In the genomic region with DNA sequence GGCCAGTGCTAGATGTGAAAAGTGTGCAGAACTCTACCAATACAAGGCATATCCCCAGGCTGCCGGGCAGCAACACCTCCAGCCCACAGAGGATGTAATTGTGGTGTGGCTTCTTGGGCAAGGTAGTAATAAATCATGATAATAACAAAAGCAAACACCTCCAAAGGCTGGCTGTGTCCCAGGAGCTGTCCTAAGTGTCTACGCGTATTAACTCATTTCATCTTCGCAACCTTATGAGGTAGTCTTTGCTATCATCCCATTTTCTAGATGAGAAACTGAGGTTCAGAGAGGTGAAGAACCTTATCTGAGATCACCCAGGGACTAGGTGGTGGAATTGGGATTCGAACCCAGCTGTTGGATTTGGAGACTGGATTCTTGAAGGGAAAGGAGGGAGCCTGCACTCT, we compare ENCODE assay signal across 11 cellular contexts. TPM values are rescaled to one million over a fixed set of nuclear protein-coding genes. Genes with fewer than 3 reads are reported as not detected.
DNase-seq lines count a peak whose midpoint lies in the region; ATAC-seq, FAIRE-seq and TF ChIP-seq lines count a peak whose summit lies in the region.
"Had no signal": no experiment of that assay in that cellular context is flagged by ENCODE, and none has a peak within 500 bp of the region (broad histone marks: within the 10 kb centered on the region; RNA-seq: fewer than 3 reads in every experiment).

No MANE protein-coding gene starts in this region.

- H3K9ac ChIP-seq in GM23248 (no peak overlapping the region), astrocyte (ENCODE audit: low read length) (no peak overlapping the region), kidney (ENCODE audit: low read length in 2 of 2) (peak overlapping the region in 1 of 2 donors; percentile 1)

- peak overlapping the region; percentile 6 for H3K4me3 Mint-ChIP-seq in astrocyte (ENCODE audit: unreplicated experiment)
- H3K4me3 Mint-ChIP-seq: activated naive CD8-positive, alpha-beta T cell treated with anti-CD3 and anti-CD28 coated beads, Interleukin-2, amount 10 ng/mL, durations not matched to agents 7 days and 5 days had no signal

- FAIRE-seq in astrocyte (lab: Jason Lieb, UNC) (no peak), kidney (lab: Jason Lieb, UNC) (no peak), small intestine (lab: Jason Lieb, UNC) (no peak)

- TF ChIP-seq CTCF in astrocyte (IDR thresholded peaks at IDR 0.05; ENCODE audit: insufficient read depth, low read depth, low read length) (no peak), kidney (IDR thresholded peaks at IDR 0.05; ENCODE audit: borderline replicate concordance, extremely low read depth, insufficient read depth) (no peak)

- intact Hi-C loops in kidney (cut with DNase I), result no loop called here
- intact Hi-C loops in sciatic nerve (cut with DNase I), result no loop called here

- H3K9me3 Mint-ChIP-seq in astrocyte (ENCODE audit: unreplicated experiment), result no peaks in the 10 kb centered on the region
- H3K9me3 Mint-ChIP-seq: activated naive CD8-positive, alpha-beta T cell treated with anti-CD3 and anti-CD28 coated beads, Interleukin-2, amount 10 ng/mL, durations not matched to agents 7 days and 5 days had no signal

- peaks cover 3% of the 10 kb centered on the region for H3K27me3 Mint-ChIP-seq in astrocyte (ENCODE audit: low read depth, unreplicated experiment)
- H3K27me3 Mint-ChIP-seq: activated naive CD8-positive, alpha-beta T cell treated with anti-CD3 and anti-CD28 coated beads, Interleukin-2, amount 10 ng/mL, durations not matched to agents 7 days and 5 days had no signal

- H3K4me3 ChIP-seq in GM23248 (no peak overlapping the region), astrocyte (ENCODE audit: insufficient read depth, low read depth, low read length) (no peak overlapping the region), kidney (ENCODE audit: low read length in 2 of 2) (peak overlapping the region in 1 of 2 donors; percentile 25), small intestine (ENCODE audit: low read depth in 1 of 2, low read length in 2 of 2) (no peak overlapping the region)
- H3K4me3 ChIP-seq: spleen had no signal

- H3K27ac ChIP-seq in GM23248 (peak overlapping the region; percentile 16), astrocyte (ENCODE audit: low read depth, low read length) (no peak overlapping the region), kidney (ENCODE audit: low read depth in 2 of 2, low read length in 2 of 2) (peak overlapping the region; percentile 90 to 94), small intestine (ENCODE audit: low read depth in 1 of 2, low read length in 1 of 2) (peak overlapping the region; percentile 11 to 93)

- no peak for DNase-seq in GM23248
- no peak for DNase-seq in astrocyte (ENCODE audit: low read depth)
- peak; percentile 9 for DNase-seq in kidney
- peak; percentile 77 for DNase-seq in small intestine
- no peak for DNase-seq in sciatic nerve (ENCODE audit: low spot score)
- no peak for DNase-seq in GM19238 (ENCODE audit: insufficient read length, low spot score)
- DNase-seq in HCEC 1CT, result no peak
- DNase-seq: activated naive CD8-positive, alpha-beta T cell treated with anti-CD3 and anti-CD28 coated beads, Interleukin-2, amount 10 ng/mL, durations not matched to agents 7 days and 5 days; effector memory CD4-positive, alpha-beta T cell; spleen had no signal

- ATAC-seq in sciatic nerve (no peak), HG02588 (IDR thresholded peaks at IDR 0.05; ENCODE audit: unreplicated experiment) (no peak)

- peaks cover 5% of the 10 kb centered on the region; the same call in 1 of the 2 replicates for H3K79me2 ChIP-seq in GM23248 (ENCODE audit: insufficient read depth)
- peaks cover 5% of the 10 kb centered on the region for H3K79me2 ChIP-seq in astrocyte (ENCODE audit: insufficient read depth, low read length)

- H3K4me1 Mint-ChIP-seq in astrocyte (ENCODE audit: low read depth, unreplicated experiment), result peaks cover 14% of the 10 kb centered on the region

- H2AFZ ChIP-seq in GM23248 (no peak overlapping the region), astrocyte (ENCODE audit: low read depth, low read length) (no peak overlapping the region)

- peaks cover 16% of the 10 kb centered on the region; the same call in 1 of the 2 replicates for H3F3A ChIP-seq in GM23248 (ENCODE audit: insufficient read depth)

- H3K4me2 ChIP-seq in GM23248 (ENCODE audit: unreplicated experiment) (no peak overlapping the region), astrocyte (ENCODE audit: low read length) (no peak overlapping the region)

- 76 to 77% methylated on average over 5 of the region's 5 CpGs for WGBS in GM23248 (ENCODE audit: low coverage in 1 of 2, low lambda C conversion rate in 2 of 2, missing lambda C conversion rate in 2 of 2), 2 experiments
- WGBS in small intestine, 3 donors, result 18 to 55% (median 25%) methylated on average over 5 of the region's 5 CpGs

- peaks cover 9% of the 10 kb centered on the region for H3K36me3 Mint-ChIP-seq in astrocyte (ENCODE audit: low read depth, unreplicated experiment)
- H3K36me3 Mint-ChIP-seq: activated naive CD8-positive, alpha-beta T cell treated with anti-CD3 and anti-CD28 coated beads, Interleukin-2, amount 10 ng/mL, durations not matched to agents 7 days and 5 days had no signal

- in situ Hi-C loops in GM23248 (cut with MboI), result no loop called here

- H3K27ac Mint-ChIP-seq in astrocyte (ENCODE audit: unreplicated experiment), result peak overlapping the region; percentile 47
- H3K27ac Mint-ChIP-seq: activated naive CD8-positive, alpha-beta T cell treated with anti-CD3 and anti-CD28 coated beads, Interleukin-2, amount 10 ng/mL, durations not matched to agents 7 days and 5 days had no signal

- H3K9me2 ChIP-seq in GM23248 (ENCODE audit: insufficient read depth), result no peaks in the 10 kb centered on the region

- H3K27me3 ChIP-seq in GM23248 (replicated peaks; ENCODE audit: insufficient read depth) (no peaks in the 10 kb centered on the region), astrocyte (ENCODE audit: insufficient read depth, low read length) (no peaks in the 10 kb centered on the region), small intestine (ENCODE audit: control insufficient read depth in 2 of 2, insufficient read depth in 2 of 2, low read length in 2 of 2) (no peaks in the 10 kb centered on the region)
- H3K27me3 ChIP-seq: spleen had no signal

- H3K36me3 ChIP-seq in GM23248 (ENCODE audit: low read depth) (0 out of 2 replicates have a peak, but pooled peaks cover 5% of the 10 kb centered on the region), astrocyte (ENCODE audit: insufficient read depth, low read length) (no peaks in the 10 kb centered on the region), kidney (ENCODE audit: control insufficient read depth in 1 of 2, insufficient read depth in 2 of 2, low read length in 2 of 2) (peaks cover 4 to 53% of the 10 kb centered on the region in 2 donors), small intestine (ENCODE audit: control insufficient read depth in 2 of 2, insufficient read depth in 2 of 2, low read length in 2 of 2) (peaks cover 0 to 9% of the 10 kb centered on the region in 2 donors)

- H4K20me1 ChIP-seq in GM23248 (ENCODE audit: insufficient read depth) (no peaks in the 10 kb centered on the region), astrocyte (ENCODE audit: insufficient read depth, low read length) (peaks cover 36% of the 10 kb centered on the region)

- H3K4me1 ChIP-seq in GM23248 (ENCODE audit: insufficient read depth) (peaks cover 28% of the 10 kb centered on the region), astrocyte (ENCODE audit: insufficient read depth, low read length) (peaks cover 19% of the 10 kb centered on the region), kidney (ENCODE audit: control insufficient read depth in 1 of 2, insufficient read depth in 1 of 2, low read depth in 1 of 2, low read length in 2 of 2) (peaks cover 60 to 64% of the 10 kb centered on the region in 2 donors), small intestine (ENCODE audit: control insufficient read depth in 2 of 2, insufficient read depth in 1 of 2, low read depth in 1 of 2, low read length in 1 of 2) (peaks cover 7 to 9% of the 10 kb centered on the region in 2 donors)

- no peaks in the 10 kb centered on the region for H3K9me3 ChIP-seq in GM23248 (ENCODE audit: low read depth)
- no peaks in the 10 kb centered on the region for H3K9me3 ChIP-seq in astrocyte (ENCODE audit: insufficient read depth, low read depth, low read length)
- no peaks in the 10 kb centered on the region for H3K9me3 ChIP-seq in kidney (ENCODE audit: control insufficient read depth in 1 of 2, low read length in 2 of 2)
- H3K9me3 ChIP-seq in small intestine (ENCODE audit: control insufficient read depth, low read depth), result no peaks in the 10 kb centered on the region
- H3K9me3 ChIP-seq: spleen had no signal

RNA-seq across cellular contexts. Expression of a gene that starts 5.3 kb away (rescaled TPM):
- 25.9 and 30.2 TPM in 2 replicates for total RNA-seq in GM23248 (2014; rRNA removed; shearing (Covaris generic))
- polyA plus RNA-seq in GM23248 (2016; fragmentation: Nextera tagmentation; extraction: Ambion mirVana) (48.1 and 56.0 TPM in 2 replicates), kidney (ENCODE audit: insufficient read depth, low read depth, low replicate concordance) (121 TPM), small intestine (10 to 100 TPM; 27.2 to 39.6 (median 34.0) TPM)
- total RNA-seq in astrocyte (25.8 and 26.8 TPM in 2 replicates), kidney (41.9 TPM), sciatic nerve (48.6 TPM)

RNA-seq across cellular contexts. Expression of a gene that starts 29.5 kb away (rescaled TPM):
- 3.0 and 4.4 TPM in 2 replicates for total RNA-seq in GM23248 (2014; rRNA removed; shearing (Covaris generic))
- polyA plus RNA-seq in GM23248 (2016; fragmentation: Nextera tagmentation; extraction: Ambion mirVana), result 1.3 TPM in 2 replicates
- 9.7 and 10.8 TPM in 2 replicates for total RNA-seq in astrocyte
- total RNA-seq in kidney, result 5.0 TPM
- 3.7 TPM for polyA plus RNA-seq in kidney (ENCODE audit: insufficient read depth, low read depth, low replicate concordance)
- polyA plus RNA-seq in small intestine, result 1 to 10 TPM in 1 of 3 donors, under 1 TPM in 2; 0.54 to 2.1 (median 0.67) TPM
- total RNA-seq in sciatic nerve, result 2.5 TPM

RNA-seq across cellular contexts. Expression of a gene that starts 44.6 kb away (rescaled TPM):
- 321 and 330 TPM in 2 replicates for total RNA-seq in GM23248 (2014; rRNA removed; shearing (Covaris generic))
- polyA plus RNA-seq in GM23248 (2016; fragmentation: Nextera tagmentation; extraction: Ambion mirVana), result 105 and 111 TPM in 2 replicates
- total RNA-seq in astrocyte, result 319 and 373 TPM in 2 replicates
- total RNA-seq in kidney, result 367 TPM
- 117 TPM for polyA plus RNA-seq in kidney (ENCODE audit: insufficient read depth, low read depth, low replicate concordance)
- polyA plus RNA-seq in small intestine, result 10 to 100 TPM; 53.5 to 96.4 (median 75.7) TPM
- 70.1 TPM for total RNA-seq in sciatic nerve

RNA-seq across cellular contexts. Expression of a gene that starts 50.0 kb away (rescaled TPM):
- total RNA-seq in GM23248 (2014; rRNA removed; shearing (Covaris generic)), result 62.0 and 69.4 TPM in 2 replicates
- 2.3 and 3.2 TPM in 2 replicates for polyA plus RNA-seq in GM23248 (2016; fragmentation: Nextera tagmentation; extraction: Ambion mirVana)
- total RNA-seq in astrocyte, result 73.6 and 75.9 TPM in 2 replicates
- 64.4 TPM for total RNA-seq in kidney
- 17.1 TPM for polyA plus RNA-seq in kidney (ENCODE audit: insufficient read depth, low read depth, low replicate concordance)
- polyA plus RNA-seq in small intestine, result 10 to 100 TPM; 14.1 to 25.7 (median 17.4) TPM
- 58.8 TPM for total RNA-seq in sciatic nerve

Comparison
In these comparisons a context has a peak if more than half of its experiments do, and no peak if none do; other contexts are left out.
1. DNase-seq: peak in kidney (single experiment) and small intestine (single experiment); none in GM23248 (single experiment), astrocyte (single experiment), sciatic nerve (single experiment), GM19238 (single experiment) and HCEC 1CT (single experiment).